9 cellular contexts compared by ENCODE assay signal in genomic region chr3:106824856-106825255, GRCh38.
DNase-seq lines count a peak whose midpoint lies in the region; ATAC-seq and TF ChIP-seq lines count a peak whose summit lies in the region.
"Had no signal": no experiment of that assay in that cellular context is flagged by ENCODE, and none has a peak within 500 bp of the region (broad histone marks: within the 10 kb centered on the region; RNA-seq: fewer than 3 reads in every experiment).

No MANE protein-coding gene starts in this region.

- H3K27ac ChIP-seq in PC-9: no peak overlapping the region
- no peak overlapping the region for H3K27ac ChIP-seq in cardiac muscle cell
- H3K27ac ChIP-seq: lower lobe of right lung had no signal

- no peak overlapping the region for H3K4me2 ChIP-seq in PC-9

- no peaks in the 10 kb centered on the region for H3K4me1 ChIP-seq in PC-9 (replicated peaks; ENCODE audit: insufficient read depth)
- H3K4me1 ChIP-seq in cardiac muscle cell (ENCODE audit: low read depth): no peaks in the 10 kb centered on the region
- H3K4me1 ChIP-seq: lower lobe of right lung had no signal

- no peaks in the 10 kb centered on the region for H3K4me1 Mint-ChIP-seq in activated CD4-positive, alpha-beta T cell treated with anti-CD3 and anti-CD28 coated beads for 36 hours
- H3K4me1 Mint-ChIP-seq in type B pancreatic cell (ENCODE audit: unreplicated experiment): peaks cover 32% of the 10 kb centered on the region

- H3K27ac Mint-ChIP-seq in activated CD4-positive, alpha-beta T cell treated with anti-CD3 and anti-CD28 coated beads for 36 hours: no peak overlapping the region
- no peak overlapping the region for H3K27ac Mint-ChIP-seq in type B pancreatic cell

- CTCF ChIA-PET in activated CD4-positive, alpha-beta T cell treated with anti-CD3 and anti-CD28 coated beads for 36 hours (lab: Charles Lee): interaction anchor here (0.7 kb wide), 1 partner anchor 807 kb away, joined by 3 read pairs; no protein-coding TSS in a partner anchor
- CTCF ChIA-PET in PC-9 (lab: Charles Lee): no interaction called here

- no peaks in the 10 kb centered on the region for H3K9me3 Mint-ChIP-seq in activated CD4-positive, alpha-beta T cell treated with anti-CD3 and anti-CD28 coated beads for 36 hours (ENCODE audit: low read depth)
- H3K9me3 Mint-ChIP-seq in type B pancreatic cell: no peaks in the 10 kb centered on the region

- no peak overlapping the region for H2AFZ ChIP-seq in PC-9

- DNase-seq in activated CD4-positive, alpha-beta T cell treated with anti-CD3 and anti-CD28 coated beads for 36 hours: peak; percentile 8
- no peak for DNase-seq in activated CD4-positive, alpha-beta T cell treated with anti-CD3 and anti-CD28 coated beads for 48 hours
- DNase-seq in PC-9 (no peak), cardiac muscle cell (ENCODE audit: low read depth in 1 of 2, low spot score in 1 of 2) (peak; percentile 12 to 58), type B pancreatic cell (ENCODE audit: extremely low spot score, unreplicated experiment) (no peak), NCI-H1105 (lab: John Stamatoyannopoulos, UW) (no peak)
- no peak for DNase-seq in activated CD4-positive, alpha-beta T cell treated with anti-CD3 and anti-CD28 coated beads, Interleukin-2, amount 50 U/mL, for 48 hours
- DNase-seq: lower lobe of right lung had no signal

- TF ChIP-seq CTCF in PC-9 (conservative IDR thresholded peaks at IDR 0.05): peak; percentile 60; the same call in 1 of the 2 replicates
- TF ChIP-seq CTCF in cardiac muscle cell (IDR thresholded peaks at IDR 0.05; ENCODE audit: low read depth, low read length): peak; percentile 42
- TF ChIP-seq CTCF in type B pancreatic cell (conservative IDR thresholded peaks at IDR 0.05): peak; percentile 46

- H3K36me3 ChIP-seq in PC-9 (ENCODE audit: low read depth) (no peaks in the 10 kb centered on the region), cardiac muscle cell (no peaks in the 10 kb centered on the region)
- H3K36me3 ChIP-seq: lower lobe of right lung had no signal

- no peaks in the 10 kb centered on the region for H3K27me3 Mint-ChIP-seq in activated CD4-positive, alpha-beta T cell treated with anti-CD3 and anti-CD28 coated beads for 36 hours
- H3K27me3 Mint-ChIP-seq in type B pancreatic cell: no peaks in the 10 kb centered on the region

- H3K36me3 Mint-ChIP-seq in activated CD4-positive, alpha-beta T cell treated with anti-CD3 and anti-CD28 coated beads for 36 hours (ENCODE audit: low read depth): no peaks in the 10 kb centered on the region
- no peaks in the 10 kb centered on the region for H3K36me3 Mint-ChIP-seq in type B pancreatic cell

- POLR2A ChIA-PET in activated CD4-positive, alpha-beta T cell treated with anti-CD3 and anti-CD28 coated beads for 36 hours (lab: Charles Lee): no interaction called here
- POLR2A ChIA-PET in PC-9 (lab: Charles Lee; ENCODE audit: unreplicated experiment): no interaction called here

- no peaks in the 10 kb centered on the region for H3F3A ChIP-seq in PC-9 (ENCODE audit: insufficient read depth, low read depth)

- H3K9me3 ChIP-seq in PC-9 (ENCODE audit: insufficient read depth, low read depth) (no peaks in the 10 kb centered on the region), cardiac muscle cell (ENCODE audit: low read depth) (no peaks in the 10 kb centered on the region)
- H3K9me3 ChIP-seq: lower lobe of right lung had no signal

- no peak overlapping the region for H3K4me3 Mint-ChIP-seq in activated CD4-positive, alpha-beta T cell treated with anti-CD3 and anti-CD28 coated beads for 36 hours
- no peak overlapping the region for H3K4me3 Mint-ChIP-seq in type B pancreatic cell

- no peak for ATAC-seq in activated CD4-positive, alpha-beta T cell treated with anti-CD3 and anti-CD28 coated beads for 36 hours
- ATAC-seq in GM18505 (IDR thresholded peaks at IDR 0.05; ENCODE audit: unreplicated experiment): no peak

- TF ChIP-seq POLR2A in GM18505 (IDR thresholded peaks at IDR 0.05; ENCODE audit: borderline replicate concordance, extremely low read depth, insufficient read depth, insufficient read length): no peak

- H3K4me3 ChIP-seq in PC-9: no peak overlapping the region
- no peak overlapping the region for H3K4me3 ChIP-seq in cardiac muscle cell
- H3K4me3 ChIP-seq: lower lobe of right lung had no signal

- H3K27me3 ChIP-seq in PC-9 (ENCODE audit: insufficient read depth, low read depth): no peaks in the 10 kb centered on the region
- no peaks in the 10 kb centered on the region for H3K27me3 ChIP-seq in cardiac muscle cell

- no TSS peak for BruUV-seq in PC-9 (replicated peaks; lab: Mats Ljungman, UMichigan)

- no peaks in the 10 kb centered on the region; the same call in 1 of the 2 replicates for H3K9me2 ChIP-seq in PC-9 (ENCODE audit: insufficient read depth)

- intact Hi-C loops in activated CD4-positive, alpha-beta T cell treated with anti-CD3 and anti-CD28 coated beads for 36 hours (cut with DNase I, micrococcal nuclease): loop anchor here in 1 of 2 experiments (5.0 kb wide), 1 partner anchor 237 kb away; no protein-coding TSS in a partner anchor
- intact Hi-C loops in PC-9 (cut with micrococcal nuclease; ENCODE audit: unreplicated experiment): no loop called here

- H3K79me2 ChIP-seq in PC-9 (ENCODE audit: low read depth): no peaks in the 10 kb centered on the region

- no peaks in the 10 kb centered on the region for H4K20me1 ChIP-seq in PC-9 (ENCODE audit: insufficient read depth)

Comparison
In these comparisons a context has a peak if more than half of its experiments do, and no peak if none do; other contexts are left out.
1. DNase-seq: peak in activated CD4-positive, alpha-beta T cell treated with anti-CD3 and anti-CD28 coated beads for 36 hours (single experiment) and cardiac muscle cell (2 of 2); none in activated CD4-positive, alpha-beta T cell treated with anti-CD3 and anti-CD28 coated beads for 48 hours (single experiment), PC-9 (0 of 2), type B pancreatic cell (single experiment), NCI-H1105 (single experiment) and activated CD4-positive, alpha-beta T cell treated with anti-CD3 and anti-CD28 coated beads, Interleukin-2, amount 50 U/mL, for 48 hours (0 of 2).
2. Peak in every context shown above with its lines, with median percentiles within 50 percentile points of each other: CTCF ChIP-seq.